Comparison of ENCODE assay signal across 11 cellular contexts in genomic region chr18:44537521-44537920, GRCh38.
DNase-seq lines count a peak whose midpoint lies in the region; ATAC-seq and TF ChIP-seq lines count a peak whose summit lies in the region.
"Had no signal": no experiment of that assay in that cellular context is flagged by ENCODE, and none has a peak within 500 bp of the region (broad histone marks: within the 10 kb centered on the region; RNA-seq: fewer than 3 reads in every experiment).

No MANE protein-coding gene starts in this region.

- H3K4me3 ChIP-seq in fibroblast of mammary gland (ENCODE audit: control insufficient read depth, low read depth, low read length) (no peak overlapping the region), retinal pigment epithelial cell (ENCODE audit: low read length) (no peak overlapping the region), esophagus squamous epithelium (no peak overlapping the region)

- ATAC-seq in GM21723 (IDR thresholded peaks at IDR 0.05; ENCODE audit: unreplicated experiment): no peak
- ATAC-seq: activated CD4-positive, CD25-positive, alpha-beta regulatory T cell treated with anti-CD3 and anti-CD28 coated beads, Interleukin-2, amount 50 U/mL, for 24 hours; stimulated activated naive CD8-positive, alpha-beta T cell treated with anti-CD3 and anti-CD28 coated beads, Interleukin-15, Interleukin-2, amounts not matched to agents 100 U/mL and 50 U/mL, for 24 hours had no signal

- H3K9me3 ChIP-seq in esophagus squamous epithelium: no peaks in the 10 kb centered on the region

- no peaks in the 10 kb centered on the region for H3K27me3 ChIP-seq in esophagus squamous epithelium

- no peak overlapping the region for H3K27ac ChIP-seq in esophagus squamous epithelium

- TF ChIP-seq CTCF in fibroblast of mammary gland (conservative IDR thresholded peaks at IDR 0.05; ENCODE audit: control insufficient read depth, insufficient read depth, low read depth, low read length) (no peak), retinal pigment epithelial cell (conservative IDR thresholded peaks at IDR 0.05; ENCODE audit: low read depth, low read length) (no peak), esophagus squamous epithelium (IDR thresholded peaks at IDR 0.05) (no peak)

- DNase-seq in ELR (ENCODE audit: low read depth) (peak; percentile 67), RPMI7951 (ENCODE audit: low read depth) (peak; percentile 96), fibroblast of mammary gland (ENCODE audit: low read depth) (peak; percentile 97), retinal pigment epithelial cell (ENCODE audit: low read depth) (peak; percentile 71), mucosa of gallbladder (ENCODE audit: low spot score) (no peak), esophagus squamous epithelium (lab: John Stamatoyannopoulos, UW) (no peak)
- DNase-seq in activated CD8-positive, alpha-beta memory T cell treated with anti-CD3 and anti-CD28 coated beads for 24 hours: no peak
- DNase-seq: GF-D8; stimulated activated naive CD8-positive, alpha-beta T cell treated with anti-CD3 and anti-CD28 coated beads, Interleukin-15, Interleukin-2, amounts not matched to agents 100 U/mL and 50 U/mL, for 24 hours had no signal

- 45 to 48% methylated on average over 2 of the region's 2 CpGs for WGBS in esophagus squamous epithelium, 2 donors

- H3K36me3 ChIP-seq in esophagus squamous epithelium: no peaks in the 10 kb centered on the region

- intact Hi-C loops in esophagus squamous epithelium (cut with DNase I): no loop called here

- H3K4me1 ChIP-seq in esophagus squamous epithelium: peaks cover 3 to 38% (median 4%) of the 10 kb centered on the region in 3 donors

- no peak for TF ChIP-seq POLR2A in esophagus squamous epithelium (IDR thresholded peaks at IDR 0.05)

Comparison
In these comparisons a context has a peak if more than half of its experiments do, and no peak if none do; other contexts are left out.
1. DNase-seq: peak in ELR (single experiment), RPMI7951 (single experiment), fibroblast of mammary gland (single experiment) and retinal pigment epithelial cell (single experiment); none in activated CD8-positive, alpha-beta memory T cell treated with anti-CD3 and anti-CD28 coated beads for 24 hours (single experiment), mucosa of gallbladder (single experiment) and esophagus squamous epithelium (single experiment).